In genomic region chr13:85995788-85996418, GRCh38 we compare ENCODE assay signal across 18 cellular contexts.
DNase-seq lines count a peak whose midpoint lies in the region; TF ChIP-seq lines count a peak whose summit lies in the region.
"Had no signal": no experiment of that assay in that cellular context is flagged by ENCODE, and none has a peak within 500 bp of the region (broad histone marks: within the 10 kb centered on the region; RNA-seq: fewer than 3 reads in every experiment).

No MANE protein-coding gene starts in this region.

- no peaks in the 10 kb centered on the region for H3K36me3 Mint-ChIP-seq in activated T-helper 2 cell treated with anti-CD3 and anti-CD28 coated beads, Interferon-gamma antibody, Interleukin-2, Interleukin-4, amounts not matched to agents 10 μg/mL and 5 μg/mL and 100 μg/mL, durations not matched to agents 14 hours and 24 hours and 36 hours (ENCODE audit: low read depth)

- H3K27ac ChIP-seq in ACC112 (ENCODE audit: low read depth, low read length) (no peak overlapping the region), Karpas-422 (ENCODE audit: low read length) (no peak overlapping the region), thyroid gland (no peak overlapping the region)
- H3K27ac ChIP-seq: BLaER1 treated with 17β-estradiol and CSF1 and Interleukin-3, amounts not matched to agents 10 nM and 100 nM; brain microvascular endothelial cell; epithelial cell of prostate; neutrophil; upper lobe of left lung had no signal

- peaks cover 20% of the 10 kb centered on the region for H3K9me3 Mint-ChIP-seq in activated T-helper 2 cell treated with anti-CD3 and anti-CD28 coated beads, Interferon-gamma antibody, Interleukin-2, Interleukin-4, amounts not matched to agents 10 μg/mL and 5 μg/mL and 100 μg/mL, durations not matched to agents 14 hours and 24 hours and 36 hours

- H3K27me3 ChIP-seq in ACC112 (ENCODE audit: insufficient read depth, low read length) (no peaks in the 10 kb centered on the region), Karpas-422 (ENCODE audit: low read length) (no peaks in the 10 kb centered on the region), thyroid gland (no peaks in the 10 kb centered on the region)
- H3K27me3 ChIP-seq: BLaER1 treated with 17β-estradiol and CSF1 and Interleukin-3, amounts not matched to agents 10 nM and 100 nM; brain microvascular endothelial cell; MG63; neutrophil; upper lobe of left lung had no signal

- H3K4me1 ChIP-seq in ACC112 (ENCODE audit: control insufficient read depth, insufficient read depth, low read length, unreplicated experiment) (peaks cover 5% of the 10 kb centered on the region), Karpas-422 (ENCODE audit: low read length) (peaks cover 7% of the 10 kb centered on the region; the same call in 1 of the 2 replicates), thyroid gland (peaks cover 3 to 8% of the 10 kb centered on the region in 2 donors)
- H3K4me1 ChIP-seq: BLaER1 treated with 17β-estradiol and CSF1 and Interleukin-3, amounts not matched to agents 10 nM and 100 nM; upper lobe of left lung had no signal

- no peak overlapping the region for H3K9ac ChIP-seq in Karpas-422 (ENCODE audit: low read length)
- H3K9ac ChIP-seq: BLaER1 treated with 17β-estradiol and CSF1 and Interleukin-3, amounts not matched to agents 10 nM and 100 nM had no signal

- no peaks in the 10 kb centered on the region for H4K20me1 ChIP-seq in Karpas-422 (ENCODE audit: insufficient read depth, low read depth, low read length)
- H4K20me1 ChIP-seq: BLaER1 treated with 17β-estradiol and CSF1 and Interleukin-3, amounts not matched to agents 10 nM and 100 nM had no signal

- peak overlapping the region; percentile 7 for H3K4me2 ChIP-seq in Karpas-422 (ENCODE audit: low read depth, low read length, poor library complexity, severe bottlenecking)
- H3K4me2 ChIP-seq: BLaER1 treated with 17β-estradiol and CSF1 and Interleukin-3, amounts not matched to agents 10 nM and 100 nM had no signal

- H3K79me2 ChIP-seq in ACC112 (ENCODE audit: control insufficient read depth, insufficient read depth, low read length, unreplicated experiment) = no peaks in the 10 kb centered on the region
- no peaks in the 10 kb centered on the region for H3K79me2 ChIP-seq in Karpas-422 (ENCODE audit: low read length)

- H3K4me3 Mint-ChIP-seq in activated T-helper 2 cell treated with anti-CD3 and anti-CD28 coated beads, Interferon-gamma antibody, Interleukin-2, Interleukin-4, amounts not matched to agents 10 μg/mL and 5 μg/mL and 100 μg/mL, durations not matched to agents 14 hours and 24 hours and 36 hours (ENCODE audit: low read depth) = no peak overlapping the region
- H3K4me3 Mint-ChIP-seq: activated CD4-positive, alpha-beta T cell treated with anti-CD3 and anti-CD28 coated beads for 36 hours had no signal

- TF ChIP-seq POLR2A in thyroid gland (IDR thresholded peaks at IDR 0.05) = no peak

- H3K4me1 Mint-ChIP-seq in activated T-helper 2 cell treated with anti-CD3 and anti-CD28 coated beads, Interferon-gamma antibody, Interleukin-2, Interleukin-4, amounts not matched to agents 10 μg/mL and 5 μg/mL and 100 μg/mL, durations not matched to agents 14 hours and 24 hours and 36 hours (ENCODE audit: low read depth) = no peaks in the 10 kb centered on the region
- H3K4me1 Mint-ChIP-seq: activated CD4-positive, alpha-beta T cell treated with anti-CD3 and anti-CD28 coated beads for 36 hours had no signal

- DNase-seq in Karpas-422 = no peak
- peak; percentile 80 for DNase-seq in NCI-H510A treated with DMSO at 0.1 percent for 48 hours (lab: John Stamatoyannopoulos, UW)
- peak; percentile 29 for DNase-seq in islet precursor cell
- DNase-seq in GOT3 (lab: John Stamatoyannopoulos, UW) = no peak
- DNase-seq in activated T-helper 2 cell treated with anti-CD3 and anti-CD28 coated beads, Interferon-gamma antibody, Interleukin-2, Interleukin-4, amounts not matched to agents 10 μg/mL and 5 μg/mL and 100 μg/mL, durations not matched to agents 14 hours and 24 hours and 36 hours (ENCODE audit: low spot score) = no peak
- no peak for DNase-seq in thyroid gland
- DNase-seq in activated gamma-delta T cell treated with Interleukin-2 at 50 U/mL for 16 hours = no peak
- DNase-seq: activated CD4-positive, alpha-beta T cell treated with anti-CD3 and anti-CD28 coated beads for 36 hours; brain microvascular endothelial cell; DMS79 treated with DMSO at 0.1 percent for 48 hours; MG63; NCI-H187 treated with DMSO at 0.1 percent for 48 hours; NCI-H446; upper lobe of left lung had no signal

- no peak for TF ChIP-seq CTCF in thyroid gland (IDR thresholded peaks at IDR 0.05)

- 29 to 41% methylated on average over 3 of the region's 3 CpGs for WGBS in thyroid gland, 2 donors

- H3K4me3 ChIP-seq in ACC112 (ENCODE audit: low read depth, low read length) = no peak overlapping the region
- H3K4me3 ChIP-seq in Karpas-422 (ENCODE audit: low read length) = no peak overlapping the region
- no peak overlapping the region for H3K4me3 ChIP-seq in thyroid gland (replicated peaks in 1 of 3)
- H3K4me3 ChIP-seq: BLaER1 treated with 17β-estradiol and CSF1 and Interleukin-3, amounts not matched to agents 10 nM and 100 nM; MG63; upper lobe of left lung had no signal

- H2AFZ ChIP-seq in ACC112 (ENCODE audit: low read length, unreplicated experiment) = peak overlapping the region; percentile 60
- H2AFZ ChIP-seq in Karpas-422 (ENCODE audit: low read length) = peak overlapping the region; percentile 76

- intact Hi-C loops in activated T-helper 2 cell treated with anti-CD3 and anti-CD28 coated beads, Interferon-gamma antibody, Interleukin-2, Interleukin-4, amounts not matched to agents 10 μg/mL and 5 μg/mL and 100 μg/mL, durations not matched to agents 14 hours and 24 hours and 36 hours (cut with micrococcal nuclease) = no loop called here
- intact Hi-C loops in thyroid gland (cut with DNase I) = no loop called here

- no peaks in the 10 kb centered on the region for H3K9me2 ChIP-seq in Karpas-422 (replicated peaks; ENCODE audit: insufficient read depth, low read length)

- H3K36me3 ChIP-seq in ACC112 (ENCODE audit: insufficient read depth, low read length) (no peaks in the 10 kb centered on the region), Karpas-422 (ENCODE audit: insufficient read depth, low read length) (no peaks in the 10 kb centered on the region), thyroid gland (no peaks in the 10 kb centered on the region)
- H3K36me3 ChIP-seq: BLaER1 treated with 17β-estradiol and CSF1 and Interleukin-3, amounts not matched to agents 10 nM and 100 nM; brain microvascular endothelial cell; MG63; neutrophil; upper lobe of left lung had no signal

- no peak overlapping the region for H3K27ac Mint-ChIP-seq in activated T-helper 2 cell treated with anti-CD3 and anti-CD28 coated beads, Interferon-gamma antibody, Interleukin-2, Interleukin-4, amounts not matched to agents 10 μg/mL and 5 μg/mL and 100 μg/mL, durations not matched to agents 14 hours and 24 hours and 36 hours
- H3K27ac Mint-ChIP-seq: activated CD4-positive, alpha-beta T cell treated with anti-CD3 and anti-CD28 coated beads for 36 hours had no signal

- no peaks in the 10 kb centered on the region for H3K27me3 Mint-ChIP-seq in activated T-helper 2 cell treated with anti-CD3 and anti-CD28 coated beads, Interferon-gamma antibody, Interleukin-2, Interleukin-4, amounts not matched to agents 10 μg/mL and 5 μg/mL and 100 μg/mL, durations not matched to agents 14 hours and 24 hours and 36 hours (ENCODE audit: low read depth)
- H3K27me3 Mint-ChIP-seq: activated CD4-positive, alpha-beta T cell treated with anti-CD3 and anti-CD28 coated beads for 36 hours had no signal

- H3K9me3 ChIP-seq in Karpas-422 (ENCODE audit: low read length) (peaks cover 3% of the 10 kb centered on the region; the same call in 1 of the 2 replicates), thyroid gland (no peaks in the 10 kb centered on the region)
- H3K9me3 ChIP-seq: BLaER1 treated with 17β-estradiol and CSF1 and Interleukin-3, amounts not matched to agents 10 nM and 100 nM; MG63; neutrophil; upper lobe of left lung had no signal

Comparison
In these comparisons a context has a peak if more than half of its experiments do, and no peak if none do; other contexts are left out.
1. DNase-seq: peak in NCI-H510A treated with DMSO at 0.1 percent for 48 hours (single experiment) and islet precursor cell (single experiment); none in Karpas-422 (single experiment), GOT3 (single experiment), activated T-helper 2 cell treated with anti-CD3 and anti-CD28 coated beads, Interferon-gamma antibody, Interleukin-2, Interleukin-4, amounts not matched to agents 10 μg/mL and 5 μg/mL and 100 μg/mL, durations not matched to agents 14 hours and 24 hours and 36 hours (single experiment), thyroid gland (0 of 2) and activated gamma-delta T cell treated with Interleukin-2 at 50 U/mL for 16 hours (single experiment).